Comparison of ENCODE assay signal across 8 cellular contexts in the genomic region with DNA sequence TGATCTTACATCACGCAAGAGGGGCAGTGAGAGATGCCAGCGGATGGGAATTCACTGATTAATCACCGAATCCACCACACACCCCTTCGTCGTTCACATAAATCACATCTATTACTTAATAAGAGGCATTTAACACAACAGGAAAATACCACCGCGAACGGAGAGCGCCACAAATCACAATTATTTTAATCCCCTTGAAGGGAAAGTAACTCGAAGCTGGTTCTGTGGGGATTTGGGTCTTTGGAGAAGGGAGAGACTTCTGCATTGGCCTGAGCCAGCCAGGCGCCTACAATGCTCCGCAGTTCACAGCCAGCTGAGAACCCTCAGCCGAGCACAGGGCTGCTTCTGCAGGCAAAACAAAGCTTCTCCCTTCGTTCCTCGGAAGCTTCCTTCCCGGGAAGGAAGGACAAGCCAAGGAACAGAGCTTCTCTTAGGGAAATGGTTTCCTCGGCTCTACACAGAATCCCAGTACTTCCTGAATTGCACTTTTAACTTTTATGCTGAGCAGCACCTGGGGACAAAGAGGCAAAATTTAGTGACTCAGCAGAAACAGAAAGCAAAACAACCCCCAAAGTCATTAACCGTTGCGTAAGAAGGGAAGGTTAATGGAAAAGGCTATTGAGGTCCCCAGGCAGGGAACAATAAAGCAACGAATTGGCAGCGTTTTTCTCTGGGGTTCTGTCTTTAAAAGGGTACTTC. TPM values are rescaled to one million over a fixed set of nuclear protein-coding genes. Genes with fewer than 3 reads are reported as not detected.
A peak's percentile ranks its signal among the peaks of the same experiment; 100 is the strongest.
DNase-seq lines count a peak whose midpoint lies in the region; ATAC-seq, FAIRE-seq and TF ChIP-seq lines count a peak whose summit lies in the region.

Gene LRP1B, minus strand, starts transcription at position 1 of the 699 bp plus-strand sequence. CDS start 287 bp downstream, outside the sequence.

- TF ChIP-seq CTCF in D721Med (IDR thresholded peaks at IDR 0.05; ENCODE audit: insufficient read depth, missing control alignments): no peak

- ATAC-seq in GM18909 (IDR thresholded peaks at IDR 0.05; ENCODE audit: poor library complexity, unreplicated experiment): peak; percentile 48

- DNase-seq in AG20443 (ENCODE audit: low spot score) (peak; percentile 44), HuH-7.5 (ENCODE audit: low spot score) (peak; percentile 18), astrocyte of the hippocampus (ENCODE audit: low read depth, low spot score) (peak; percentile 76), skeletal muscle cell (ENCODE audit: low read depth) (no peak), D721Med (ENCODE audit: insufficient read length, low spot score) (no peak), HT-29 (ENCODE audit: low spot score) (no peak)

- no peak for FAIRE-seq in D721Med (lab: Jason Lieb, UNC)

- H3K4me3 ChIP-seq in iPS-11a (ENCODE audit: low read depth, low read length) (peak within 1 kb of the TSS; percentile 70), skeletal muscle cell (ENCODE audit: low read depth, low read length) (peak within 1 kb of the TSS; percentile 57)

RNA-seq across cellular contexts. Expression of gene LRP1B, which starts in this region (rescaled TPM):
- total RNA-seq in HT-29 (2014; rRNA removed; shearing (Covaris generic)): not detected in 2 replicates

Comparison
In these comparisons a context has a peak if more than half of its experiments do, and no peak if none do; other contexts are left out.
1. DNase-seq: peak in AG20443 (single experiment), HuH-7.5 (single experiment) and astrocyte of the hippocampus (single experiment); none in skeletal muscle cell (single experiment), D721Med (single experiment) and HT-29 (single experiment).